9 cellular contexts compared by ENCODE assay signal in the genomic region with DNA sequence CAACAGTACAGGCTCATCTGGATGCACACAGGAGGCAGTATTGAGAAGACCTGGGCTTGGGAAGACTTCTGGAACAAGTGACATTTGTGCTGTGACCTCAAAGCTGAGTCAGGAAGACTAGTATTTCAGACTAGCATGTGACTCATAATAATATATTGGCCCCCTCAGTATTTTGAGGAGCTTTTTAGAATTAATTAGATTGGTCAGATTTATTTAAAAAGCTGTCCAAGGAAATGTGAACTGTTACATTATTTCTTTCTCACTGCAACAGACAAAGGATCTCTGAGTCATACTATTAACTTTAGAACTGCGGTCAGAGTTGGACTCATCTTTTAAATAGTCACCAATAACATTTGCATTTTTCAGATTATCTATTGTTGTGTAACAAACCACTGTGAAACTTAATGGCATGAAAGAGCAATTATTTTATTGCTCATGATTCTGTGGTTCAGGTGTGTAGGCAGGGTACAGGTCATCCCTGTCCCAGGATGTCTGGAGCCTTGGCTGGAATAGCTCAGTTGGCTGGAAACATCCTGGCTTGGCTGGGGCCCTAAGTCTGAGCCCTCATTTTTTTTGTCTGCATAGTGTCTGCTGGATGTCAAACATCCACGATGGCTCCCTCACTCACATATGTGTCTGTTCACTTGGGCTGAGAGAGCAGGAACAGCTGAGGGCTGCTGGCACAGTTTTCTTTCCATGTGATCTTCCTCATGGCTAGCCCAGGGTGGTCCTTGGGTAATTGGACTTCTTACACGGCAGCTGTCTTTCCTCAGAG. TPM values are rescaled to one million over a fixed set of nuclear protein-coding genes. Genes with fewer than 3 reads are reported as not detected.
A peak's percentile ranks its signal among the peaks of the same experiment; 100 is the strongest.
DNase-seq lines count a peak whose midpoint lies in the region; ATAC-seq and TF ChIP-seq lines count a peak whose summit lies in the region.
"Had no signal": no experiment of that assay in that cellular context is flagged by ENCODE, and none has a peak within 500 bp of the region (broad histone marks: within the 10 kb centered on the region; RNA-seq: fewer than 3 reads in every experiment).

No MANE protein-coding gene starts in this region.

- peak; percentile 63 for TF ChIP-seq CTCF in AG10803 (conservative IDR thresholded peaks at IDR 0.05; ENCODE audit: low read length)

- ATAC-seq in GM19468 (IDR thresholded peaks at IDR 0.05; ENCODE audit: extremely low read depth, unreplicated experiment), result peak; percentile 82
- peak; percentile 94 for ATAC-seq in HG03439 (IDR thresholded peaks at IDR 0.05; ENCODE audit: unreplicated experiment)

- DNase-seq in AG10803 (ENCODE audit: low read depth), result peak; percentile 97
- DNase-seq in cerebellum (ENCODE audit: low spot score), result peak; percentile 18
- peak; percentile 78 for DNase-seq in non-pigmented ciliary epithelial cell (ENCODE audit: low read depth)
- no peak for DNase-seq in stimulated activated naive CD4-positive, alpha-beta T cell (lab: John Stamatoyannopoulos, UW)
- DNase-seq in activated effector memory CD4-positive, alpha-beta T cell treated with Interleukin-2 at 50 U/mL for 16 hours, result no peak
- DNase-seq in DMS53 treated with DMSO at 0.1 percent for 48 hours (lab: John Stamatoyannopoulos, UW; ENCODE audit: unreplicated experiment), result no peak

- H3K4me3 ChIP-seq in AG10803 (ENCODE audit: low read length), result no peak overlapping the region
- H3K4me3 ChIP-seq: adrenal gland had no signal

RNA-seq across cellular contexts. Expression of gene MAP3K4, which starts 46.8 kb away (rescaled TPM):
- 48.5 TPM for total RNA-seq in cerebellum

Comparison
In these comparisons a context has a peak if more than half of its experiments do, and no peak if none do; other contexts are left out.
1. DNase-seq: peak in AG10803 (single experiment), cerebellum (single experiment) and non-pigmented ciliary epithelial cell (single experiment); none in stimulated activated naive CD4-positive, alpha-beta T cell (0 of 6), activated effector memory CD4-positive, alpha-beta T cell treated with Interleukin-2 at 50 U/mL for 16 hours (single experiment) and DMS53 treated with DMSO at 0.1 percent for 48 hours (single experiment).